Comparison of ENCODE assay signal across 8 cellular contexts in the genomic region with DNA sequence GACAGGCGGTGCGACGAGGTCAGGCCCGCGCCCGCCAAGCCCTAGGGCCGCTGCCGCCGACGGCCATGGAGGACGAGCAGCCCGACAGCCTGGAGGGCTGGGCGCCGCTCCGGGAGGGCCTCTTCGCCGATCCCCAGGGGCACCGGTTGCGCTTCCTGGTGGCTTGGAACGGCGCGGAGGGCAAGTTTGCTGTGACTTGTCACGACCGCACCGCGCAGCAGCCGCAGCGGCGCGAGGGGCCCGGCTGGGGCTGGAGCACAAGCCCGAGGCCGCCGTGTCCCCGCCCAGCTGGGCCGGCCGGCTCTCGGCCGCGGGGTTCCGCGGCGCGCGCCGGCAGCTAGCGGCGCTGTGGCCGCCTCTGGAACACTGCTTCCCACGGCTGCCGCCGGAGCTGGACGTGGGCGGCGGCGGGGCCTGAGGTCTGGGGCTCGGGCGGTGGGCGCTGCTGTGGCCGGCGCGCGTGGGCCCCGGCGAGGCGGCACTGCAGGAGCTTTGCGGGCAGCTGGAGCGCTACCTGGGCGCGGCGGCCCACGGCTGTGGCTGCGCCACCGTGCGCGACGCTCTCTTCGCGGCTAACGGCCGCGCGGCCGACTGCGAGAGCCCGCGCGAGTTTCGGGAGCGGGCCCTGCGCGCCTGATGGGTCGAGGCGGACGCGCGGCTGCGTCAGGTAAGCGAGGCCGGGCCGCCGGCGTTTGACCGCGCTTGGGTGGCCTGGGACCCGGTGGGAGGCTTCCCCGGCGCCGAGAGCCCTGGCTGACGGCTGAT.
DNase-seq lines count a peak whose midpoint lies in the region; ATAC-seq and TF ChIP-seq lines count a peak whose summit lies in the region.
"Not testable (repeated sequence)": the region's sequence is repeated elsewhere in the genome, so short reads cannot be mapped to it uniquely, and the experiment has no call there.

No MANE protein-coding gene starts in this region.

- peak overlapping the region; percentile 76 for H3K4me3 Mint-ChIP-seq in activated naive CD8-positive, alpha-beta T cell

- DNase-seq in Caki2 (ENCODE audit: low read depth) (peak; percentile 63), T follicular helper cell (ENCODE audit: low read depth) (peak; percentile 12), fibroblast of pulmonary artery (ENCODE audit: low read depth) (peak; percentile 44)
- peak; percentile 51 for DNase-seq in stimulated activated CD8-positive, alpha-beta memory T cell treated with anti-CD3 and anti-CD28 coated beads, Interleukin-4, amount 100 ng/mL, for 48 hours

- peak overlapping the region in 1 of 2 donors; percentile 26 for H3K9ac ChIP-seq in mucosa of rectum (ENCODE audit: low read depth in 1 of 2, low read length in 2 of 2)

- not testable (repeated sequence) for H3K36me3 Mint-ChIP-seq in activated naive CD8-positive, alpha-beta T cell

- TF ChIP-seq CTCF in fibroblast of pulmonary artery (IDR thresholded peaks at IDR 0.05; ENCODE audit: low read length, missing control alignments) = not testable (repeated sequence)

- ATAC-seq in GM21390 (IDR thresholded peaks at IDR 0.05; ENCODE audit: unreplicated experiment) (peak; percentile 86), HG03432 (IDR thresholded peaks at IDR 0.05; ENCODE audit: unreplicated experiment) (peak; percentile 88)

- not testable (repeated sequence) for H3K9me3 ChIP-seq in mucosa of rectum (ENCODE audit: control insufficient read depth in 2 of 2, low read length in 2 of 2)

- not testable (repeated sequence) for H3K27me3 ChIP-seq in mucosa of rectum (ENCODE audit: control insufficient read depth in 2 of 2, insufficient read depth in 2 of 2, low read length in 2 of 2)

- not testable (repeated sequence) for H3K27me3 Mint-ChIP-seq in activated naive CD8-positive, alpha-beta T cell

- H3K4me3 ChIP-seq in fibroblast of pulmonary artery (replicated peaks; ENCODE audit: low read depth, low read length) = peak overlapping the region; percentile 64
- H3K4me3 ChIP-seq in mucosa of rectum (ENCODE audit: low read length in 2 of 2) = peak overlapping the region; percentile 41 to 50

- peak overlapping the region; percentile 72 for H3K27ac Mint-ChIP-seq in activated naive CD8-positive, alpha-beta T cell

- H3K36me3 ChIP-seq in mucosa of rectum (ENCODE audit: control insufficient read depth in 2 of 2, insufficient read depth in 2 of 2, low read length in 2 of 2) = not testable (repeated sequence)

- not testable (repeated sequence) for H3K9me3 Mint-ChIP-seq in activated naive CD8-positive, alpha-beta T cell (ENCODE audit: low read depth)

- not testable (repeated sequence) for H3K4me1 ChIP-seq in mucosa of rectum (ENCODE audit: control insufficient read depth in 2 of 2, insufficient read depth in 2 of 2, low read length in 2 of 2)

- in situ Hi-C loops in Caki2 (cut with HindIII; ENCODE audit: low pct_unique_long_range_greater_than_20kb, low sequenced_read_pairs) = not testable (repeated sequence)

- H3K4me1 Mint-ChIP-seq in activated naive CD8-positive, alpha-beta T cell (ENCODE audit: low read depth) = peaks cover 18% of the 10 kb centered on the region

- H3K27ac ChIP-seq in mucosa of rectum (ENCODE audit: low read depth in 2 of 2, low read length in 2 of 2) = peak overlapping the region; percentile 22 to 56

Comparison
In these comparisons a context has a peak if more than half of its experiments do, and no peak if none do; other contexts are left out.
1. Peak in every context shown above with its lines: DNase-seq, ATAC-seq, H3K4me3 ChIP-seq and H3K27ac ChIP-seq.
2. DNase-seq: peak in every context shown above with its lines; median percentile 63 in Caki2; 51 in stimulated activated CD8-positive, alpha-beta memory T cell treated with anti-CD3 and anti-CD28 coated beads, Interleukin-4, amount 100 ng/mL, for 48 hours; 44 in fibroblast of pulmonary artery; 12 in T follicular helper cell.